1 cellular context compared by ENCODE assay signal in the genomic region with DNA sequence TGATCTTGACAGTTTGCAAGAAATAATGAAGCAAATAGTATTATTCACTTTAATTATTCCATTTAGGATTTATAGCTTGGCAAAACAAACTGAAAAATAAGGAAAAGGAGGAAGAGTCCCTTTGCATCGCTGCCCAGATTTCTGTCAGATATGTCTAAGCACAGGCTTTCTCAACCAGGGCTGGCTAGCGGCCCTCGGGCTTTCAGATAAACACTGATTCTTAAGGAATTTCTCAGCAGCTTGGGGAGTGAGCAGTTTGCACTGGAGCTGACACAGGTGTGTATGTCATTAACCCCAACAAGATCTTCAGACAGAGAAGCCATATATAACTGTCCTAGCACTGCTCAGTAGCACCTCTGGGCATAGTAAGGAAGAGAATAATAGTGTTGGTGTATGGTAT.
TF ChIP-seq lines count a peak whose summit lies in the region.

No MANE protein-coding gene starts in this region.

TF ChIP-seq in IMR-90, 13 proteins besides CTCF, POLR2A, EP300 and RAD21 (continued from another document):
- TF ChIP-seq ELK1 (IDR thresholded peaks at IDR 0.05; ENCODE audit: borderline replicate concordance, low read depth, low read length) (no peak), USF2 (IDR thresholded peaks at IDR 0.05; ENCODE audit: low read depth, low read length) (no peak), BHLHE40 (IDR thresholded peaks at IDR 0.05; ENCODE audit: low read depth, low read length) (no peak), RCOR1 (IDR thresholded peaks at IDR 0.05; ENCODE audit: insufficient replicate concordance, low read length) (no peak), FOS (IDR thresholded peaks at IDR 0.05; ENCODE audit: low read depth, low read length) (no peak), CEBPB (IDR thresholded peaks at IDR 0.05; ENCODE audit: low read depth, low read length) (no peak), MAFK (IDR thresholded peaks at IDR 0.05; ENCODE audit: low read depth, low read length) (no peak), MXI1 (IDR thresholded peaks at IDR 0.05; ENCODE audit: borderline replicate concordance, low read depth, low read length) (no peak), CHD1 (IDR thresholded peaks at IDR 0.05; ENCODE audit: low read depth, low read length) (no peak), SMC3 (IDR thresholded peaks at IDR 0.05; ENCODE audit: low read depth, low read length) (no peak), MAZ (IDR thresholded peaks at IDR 0.05; ENCODE audit: borderline replicate concordance, low read depth, low read length) (no peak), RFX5 (IDR thresholded peaks at IDR 0.05; ENCODE audit: low read depth, low read length) (no peak)
